In genomic region chr13:28355046-28355821, GRCh38 we compare ENCODE assay signal across 13 cellular contexts.
A peak's percentile ranks its signal among the peaks of the same experiment; 100 is the strongest.
DNase-seq lines count a peak whose midpoint lies in the region; ATAC-seq and TF ChIP-seq lines count a peak whose summit lies in the region.
"Had no signal": no experiment of that assay in that cellular context is flagged by ENCODE, and none has a peak within 500 bp of the region (broad histone marks: within the 10 kb centered on the region; RNA-seq: fewer than 3 reads in every experiment).

No MANE protein-coding gene starts in this region.

- H3K9me2 ChIP-seq in GM23338 (ENCODE audit: insufficient read depth) = peaks cover 1% of the 10 kb centered on the region; the same call in 1 of the 2 replicates

- ATAC-seq in CD4-positive, CD25-positive, alpha-beta regulatory T cell (ENCODE audit: low read depth in 2 of 2) = no peak
- peak; percentile 31 for ATAC-seq in GM23338
- no peak for ATAC-seq in activated naive CD8-positive, alpha-beta T cell treated with anti-CD3 and anti-CD28 coated beads, Interleukin-2, amount 50 U/mL, for 24 hours

- H3K9me3 Mint-ChIP-seq in CD4-positive, CD25-positive, alpha-beta regulatory T cell = peaks cover 0 to 4% (median 0%) of the 10 kb centered on the region in 7 donors
- H3K9me3 Mint-ChIP-seq in GM23338 = no peaks in the 10 kb centered on the region
- H3K9me3 Mint-ChIP-seq in activated naive CD8-positive, alpha-beta T cell treated with anti-CD3 and anti-CD28 coated beads, Interleukin-2, amount 50 U/mL, for 24 hours = peaks cover 4% of the 10 kb centered on the region
- H3K9me3 Mint-ChIP-seq: effector memory CD8-positive, alpha-beta T cell had no signal

- H4K20me1 ChIP-seq in GM23338 (replicated peaks; ENCODE audit: insufficient read depth) = 0 out of 2 replicates have a peak, but pooled peaks cover 3% of the 10 kb centered on the region

- no peak for DNase-seq in CD4-positive, CD25-positive, alpha-beta regulatory T cell
- no peak for DNase-seq in GM23338 (ENCODE audit: low spot score)
- DNase-seq in activated naive CD8-positive, alpha-beta T cell treated with anti-CD3 and anti-CD28 coated beads, Interleukin-2, amount 50 U/mL, for 24 hours = no peak
- DNase-seq in myocyte (ENCODE audit: low read depth) = peak; percentile 41
- DNase-seq in AG08395 (ENCODE audit: low spot score) = no peak
- DNase-seq in DMS153 treated with DMSO at 0.1 percent for 48 hours (lab: John Stamatoyannopoulos, UW; ENCODE audit: unreplicated experiment) = no peak
- DNase-seq in NCI-H2171 (lab: John Stamatoyannopoulos, UW) = no peak
- DNase-seq: activated naive CD4-positive, alpha-beta T cell; DMS79 treated with DMSO at 0.1 percent for 48 hours; effector memory CD8-positive, alpha-beta T cell; retina; SHP77 treated with DMSO at 0.1 percent for 48 hours had no signal

- no peak overlapping the region for H3K4me3 ChIP-seq in CD4-positive, CD25-positive, alpha-beta regulatory T cell (ENCODE audit: low read depth, low read length)
- H3K4me3 ChIP-seq in GM23338 = no peak overlapping the region

- peak overlapping the region in 2 of 3 donors; percentile 15 to 67 for H3K27ac Mint-ChIP-seq in CD4-positive, CD25-positive, alpha-beta regulatory T cell
- peak overlapping the region; percentile 54; the same call in 1 of the 2 replicates for H3K27ac Mint-ChIP-seq in GM23338
- H3K27ac Mint-ChIP-seq in activated naive CD8-positive, alpha-beta T cell treated with anti-CD3 and anti-CD28 coated beads, Interleukin-2, amount 50 U/mL, for 24 hours = peak overlapping the region; percentile 2

- H3K4me1 ChIP-seq in CD4-positive, CD25-positive, alpha-beta regulatory T cell (ENCODE audit: control insufficient read depth, insufficient read depth, low read length, poor library complexity, severe bottlenecking) = peaks cover 7% of the 10 kb centered on the region
- H3K4me1 ChIP-seq in GM23338 (ENCODE audit: insufficient read depth) = peaks cover 46% of the 10 kb centered on the region

- H3K4me1 Mint-ChIP-seq in CD4-positive, CD25-positive, alpha-beta regulatory T cell = peaks cover 5 to 26% (median 8%) of the 10 kb centered on the region in 4 donors
- peaks cover 39% of the 10 kb centered on the region for H3K4me1 Mint-ChIP-seq in GM23338
- peaks cover 38% of the 10 kb centered on the region for H3K4me1 Mint-ChIP-seq in activated naive CD8-positive, alpha-beta T cell treated with anti-CD3 and anti-CD28 coated beads, Interleukin-2, amount 50 U/mL, for 24 hours
- H3K4me1 Mint-ChIP-seq: neural crest cell had no signal

- no peaks in the 10 kb centered on the region for H3K27me3 ChIP-seq in CD4-positive, CD25-positive, alpha-beta regulatory T cell (ENCODE audit: control insufficient read depth, insufficient read depth, low read length)
- no peaks in the 10 kb centered on the region for H3K27me3 ChIP-seq in GM23338 (ENCODE audit: insufficient read depth)

- H2AFZ ChIP-seq in GM23338 = no peak overlapping the region

- H3K9me3 ChIP-seq in CD4-positive, CD25-positive, alpha-beta regulatory T cell (ENCODE audit: control insufficient read depth in 2 of 2, low read length in 2 of 2) = no peaks in the 10 kb centered on the region

- H3F3A ChIP-seq in GM23338 (replicated peaks; ENCODE audit: low read depth) = no peaks in the 10 kb centered on the region

- H3K4me2 ChIP-seq in GM23338 = no peak overlapping the region

- no peaks in the 10 kb centered on the region for H3K36me3 ChIP-seq in CD4-positive, CD25-positive, alpha-beta regulatory T cell (ENCODE audit: control insufficient read depth, insufficient read depth, low read length)
- H3K36me3 ChIP-seq in GM23338 (ENCODE audit: insufficient read depth) = no peaks in the 10 kb centered on the region

- H3K79me2 ChIP-seq in GM23338 (replicated peaks; ENCODE audit: insufficient read depth) = no peaks in the 10 kb centered on the region

- H3K27ac ChIP-seq in CD4-positive, CD25-positive, alpha-beta regulatory T cell (ENCODE audit: insufficient read depth, low read length, poor library complexity, severe bottlenecking) = no peak overlapping the region
- 0 out of 2 replicates have a peak overlapping the region, but pooled peaks have one; percentile 28 for H3K27ac ChIP-seq in GM23338 (ENCODE audit: low read depth)

- TF ChIP-seq CTCF in GM23338 (conservative IDR thresholded peaks at IDR 0.05; ENCODE audit: low read depth in 2 of 2) = no peak

- H3K27me3 Mint-ChIP-seq in CD4-positive, CD25-positive, alpha-beta regulatory T cell = no peaks in the 10 kb centered on the region
- H3K27me3 Mint-ChIP-seq in GM23338 (ENCODE audit: insufficient read depth, low read depth, poor library complexity) = no peaks in the 10 kb centered on the region
- H3K27me3 Mint-ChIP-seq in activated naive CD8-positive, alpha-beta T cell treated with anti-CD3 and anti-CD28 coated beads, Interleukin-2, amount 50 U/mL, for 24 hours = peaks cover 2% of the 10 kb centered on the region

- no peaks in the 10 kb centered on the region for H3K36me3 Mint-ChIP-seq in CD4-positive, CD25-positive, alpha-beta regulatory T cell
- H3K36me3 Mint-ChIP-seq in GM23338 (ENCODE audit: low read depth) = peaks cover 3% of the 10 kb centered on the region; the same call in 2 of the 3 replicates
- peaks cover 2% of the 10 kb centered on the region for H3K36me3 Mint-ChIP-seq in activated naive CD8-positive, alpha-beta T cell treated with anti-CD3 and anti-CD28 coated beads, Interleukin-2, amount 50 U/mL, for 24 hours (ENCODE audit: low read depth)

- peak overlapping the region in 2 of 4 donors; percentile 12 to 61 for H3K4me3 Mint-ChIP-seq in CD4-positive, CD25-positive, alpha-beta regulatory T cell
- no peak overlapping the region for H3K4me3 Mint-ChIP-seq in GM23338
- H3K4me3 Mint-ChIP-seq in activated naive CD8-positive, alpha-beta T cell treated with anti-CD3 and anti-CD28 coated beads, Interleukin-2, amount 50 U/mL, for 24 hours = no peak overlapping the region
- H3K4me3 Mint-ChIP-seq: neural crest cell had no signal

TF ChIP-seq in GM23338, 12 proteins besides CTCF, POLR2A, EP300 and RAD21 (continues in another document):
- no peak for TF ChIP-seq ETS1 (IDR thresholded peaks at IDR 0.05)

Comparison
In these comparisons a context has a peak if more than half of its experiments do, and no peak if none do; other contexts are left out.
1. H3K27ac Mint-ChIP-seq: peak in every context shown above with its lines; median percentile 54 in GM23338; 41 in CD4-positive, CD25-positive, alpha-beta regulatory T cell; 2 in activated naive CD8-positive, alpha-beta T cell treated with anti-CD3 and anti-CD28 coated beads, Interleukin-2, amount 50 U/mL, for 24 hours.